24 cellular contexts compared by ENCODE assay signal in genomic region chr6:111673086-111673485, GRCh38.
DNase-seq lines count a peak whose midpoint lies in the region; TF ChIP-seq lines count a peak whose summit lies in the region.
"Had no signal": no experiment of that assay in that cellular context is flagged by ENCODE, and none has a peak within 500 bp of the region (broad histone marks: within the 10 kb centered on the region; RNA-seq: fewer than 3 reads in every experiment).

No MANE protein-coding gene starts in this region.

- H3K27me3 ChIP-seq in neural cell (ENCODE audit: insufficient read depth, low read depth, low read length) = no peaks in the 10 kb centered on the region
- H3K27me3 ChIP-seq: hepatocyte, uterus had no signal

- no peaks in the 10 kb centered on the region for H3K79me2 ChIP-seq in neural cell (replicated peaks; ENCODE audit: insufficient read depth, low read length)
- H3K79me2 ChIP-seq: hepatocyte had no signal

- H4K20me1 ChIP-seq in neural cell (ENCODE audit: insufficient read depth) = no peaks in the 10 kb centered on the region

- H3K4me2 ChIP-seq in neural cell (ENCODE audit: low read length) = peak overlapping the region; percentile 16
- H3K4me2 ChIP-seq: hepatocyte, KMS-11 had no signal

- TF ChIP-seq EP300 in neural cell (conservative IDR thresholded peaks at IDR 0.05; ENCODE audit: poor library complexity, severe bottlenecking) = no peak

- DNase-seq in NCI-H2227 treated with DMSO at 0.1 percent for 48 hours (lab: John Stamatoyannopoulos, UW) = peak; percentile 5
- no peak for DNase-seq in NCI-H2227 (lab: John Stamatoyannopoulos, UW; ENCODE audit: unreplicated experiment)
- peak; percentile 81 for DNase-seq in NCI-H82 (lab: John Stamatoyannopoulos, UW)
- DNase-seq in NCI-H748 treated with DMSO at 0.1 percent for 48 hours (lab: John Stamatoyannopoulos, UW) = no peak
- DNase-seq in pons (ENCODE audit: low spot score) = no peak
- DNase-seq in NCI-H2029 (lab: John Stamatoyannopoulos, UW) = no peak
- DNase-seq: 8988T; Calu3; islet precursor cell; NCI-H1092; NCI-H2081 treated with DMSO at 0.1 percent for 48 hours; OCI-M1; SHP77; small intestine; stimulated activated CD4-positive, alpha-beta T cell treated with anti-CD3 and anti-CD28 coated beads, Interleukin-4, amount 100 ng/mL, for 1 hour; T-cell; uterus had no signal

- H3K9me2 ChIP-seq in neural cell (ENCODE audit: insufficient read depth, low read length) = no peaks in the 10 kb centered on the region

- TF ChIP-seq RAD21 in neural cell (conservative IDR thresholded peaks at IDR 0.05) = no peak

- TF ChIP-seq CTCF in neural cell (IDR thresholded peaks at IDR 0.05; ENCODE audit: poor library complexity, severe bottlenecking) = no peak

- peak overlapping the region; percentile 58 for H3K9ac ChIP-seq in neural cell (ENCODE audit: low read length)
- H3K9ac ChIP-seq: KMS-11 had no signal

- H3F3A ChIP-seq in neural cell (ENCODE audit: insufficient read depth, low read length, poor library complexity, severe bottlenecking) = peaks cover 4% of the 10 kb centered on the region

- peak overlapping the region; percentile 18 for H2AFZ ChIP-seq in neural cell (ENCODE audit: low read depth, low read length)
- H2AFZ ChIP-seq: hepatocyte had no signal

- peaks cover 4% of the 10 kb centered on the region for H3K36me3 ChIP-seq in neural cell (ENCODE audit: insufficient read depth, low read length)
- H3K36me3 ChIP-seq: prostate gland, uterus had no signal

- H3K27ac ChIP-seq in cingulate gyrus (ENCODE audit: low read depth, low read length) (peak overlapping the region; percentile 49), neural cell (ENCODE audit: low read length) (peak overlapping the region; percentile 75)
- H3K27ac ChIP-seq: hepatocyte, KMS-11, prostate gland, VCaP had no signal

- no peaks in the 10 kb centered on the region for H3K9me3 ChIP-seq in neural cell (ENCODE audit: low read length)
- H3K9me3 ChIP-seq: prostate gland, uterus had no signal

- H3K4me3 ChIP-seq in neural cell (ENCODE audit: low read length) = peak overlapping the region; percentile 27
- H3K4me3 ChIP-seq: hepatocyte, lung, prostate gland, uterus had no signal

TF ChIP-seq in neural cell, 6 proteins besides CTCF, POLR2A, EP300 and RAD21:
- TF ChIP-seq MXI1 (conservative IDR thresholded peaks at IDR 0.05; ENCODE audit: poor library complexity, severe bottlenecking) (peak; percentile 18), SMC3 (conservative IDR thresholded peaks at IDR 0.05; ENCODE audit: poor library complexity) (no peak), POLR2AphosphoS5 (IDR thresholded peaks at IDR 0.05) (peak; percentile 30)

Comparison
In these comparisons a context has a peak if more than half of its experiments do, and no peak if none do; other contexts are left out.
1. DNase-seq: peak in NCI-H2227 treated with DMSO at 0.1 percent for 48 hours (single experiment) and NCI-H82 (single experiment); none in NCI-H2227 (single experiment), NCI-H748 treated with DMSO at 0.1 percent for 48 hours (single experiment), pons (single experiment) and NCI-H2029 (single experiment).